Comparison of ENCODE assay signal across 19 cellular contexts in the genomic region with DNA sequence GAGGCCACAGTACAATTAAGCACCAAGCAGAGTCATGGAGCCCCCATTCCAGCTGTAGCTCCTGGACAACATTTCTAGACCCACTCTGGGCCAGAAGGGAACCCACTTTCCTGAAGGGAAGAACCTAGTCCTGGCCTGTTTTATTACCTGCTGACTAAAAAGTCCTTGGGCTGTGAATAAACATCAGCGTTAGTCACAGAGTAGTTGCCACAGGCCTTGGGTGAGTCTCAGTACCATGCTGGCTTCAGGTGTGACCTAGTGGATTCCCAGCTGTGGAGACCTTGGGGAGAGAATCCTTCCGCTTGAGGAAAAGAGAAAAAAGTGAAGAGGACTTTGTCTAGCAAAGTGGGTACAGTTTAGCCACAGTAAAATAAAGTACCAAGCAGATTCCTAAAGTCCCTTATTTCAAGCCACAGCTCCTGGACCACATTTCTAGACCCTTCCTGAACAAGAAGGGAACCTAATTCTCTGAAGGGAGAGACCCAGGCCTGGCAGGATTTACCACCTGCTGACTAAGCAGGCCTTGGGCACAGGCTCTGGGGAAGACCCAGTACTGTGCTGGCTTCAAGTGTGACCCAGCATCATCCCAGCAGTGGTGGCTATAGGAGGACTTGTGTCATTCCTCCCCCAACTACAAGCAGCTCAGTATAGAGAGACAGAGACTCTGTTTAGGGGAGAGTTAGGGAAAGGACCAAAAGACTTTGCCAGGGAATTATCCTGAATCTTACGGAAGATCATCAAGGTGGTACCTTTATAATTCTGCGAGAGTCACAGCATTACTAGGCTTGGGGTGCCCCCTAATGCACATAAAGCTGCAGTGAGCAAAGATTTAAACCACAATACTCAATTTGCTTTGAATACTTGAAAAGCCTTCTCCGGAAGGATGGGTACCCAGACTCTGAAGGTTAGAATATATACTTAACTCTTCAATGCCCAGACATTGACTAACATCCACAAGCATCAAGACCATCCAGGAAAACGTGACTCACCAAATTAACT.
DNase-seq lines count a peak whose midpoint lies in the region; ATAC-seq, FAIRE-seq and TF ChIP-seq lines count a peak whose summit lies in the region.
"Had no signal": no experiment of that assay in that cellular context is flagged by ENCODE, and none has a peak within 500 bp of the region (broad histone marks: within the 10 kb centered on the region; RNA-seq: fewer than 3 reads in every experiment).

No MANE protein-coding gene starts in this region.

- H3K4me3 ChIP-seq in HepG2 (replicated peaks in 1 of 3; ENCODE audit: insufficient read depth in 1 of 3, low read depth in 2 of 3, low read length in 3 of 3) = no peak overlapping the region
- H3K4me3 ChIP-seq in right lobe of liver = no peak overlapping the region
- no peak overlapping the region for H3K4me3 ChIP-seq in endodermal cell (ENCODE audit: low read length)
- no peak overlapping the region for H3K4me3 ChIP-seq in aorta (ENCODE audit: low read length in 2 of 2)
- H3K4me3 ChIP-seq: BLaER1 treated with 17β-estradiol and CSF1 and Interleukin-3, amounts not matched to agents 10 nM and 100 nM; body of pancreas; dorsolateral prefrontal cortex; lower lobe of right lung; tibial artery had no signal

- H3K79me2 ChIP-seq in HepG2 (ENCODE audit: insufficient read depth, low read length) = no peaks in the 10 kb centered on the region

- H3K36me3 Mint-ChIP-seq in endodermal cell (ENCODE audit: low read depth) = no peaks in the 10 kb centered on the region
- H3K36me3 Mint-ChIP-seq: natural killer cell, T-cell had no signal

- no peak for FAIRE-seq in HepG2 (lab: Jason Lieb, UNC)

- TF ChIP-seq EP300 in HepG2 (IDR thresholded peaks at IDR 0.05; ENCODE audit: low read depth in 2 of 2, low read length in 2 of 2) (no peak), HepG2 (CRISPR knock-in tag; IDR thresholded peaks at IDR 0.05; ENCODE audit: borderline replicate concordance) (no peak)

- no peak for TF ChIP-seq RAD21 in HepG2 (CRISPR knock-in tag; IDR thresholded peaks at IDR 0.05)

- H3K4me1 ChIP-seq in HepG2 (ENCODE audit: insufficient read depth, low read length) = no peaks in the 10 kb centered on the region
- H3K4me1 ChIP-seq in right lobe of liver = no peaks in the 10 kb centered on the region
- no peaks in the 10 kb centered on the region for H3K4me1 ChIP-seq in endodermal cell (ENCODE audit: control insufficient read depth, insufficient read depth, low read length)
- no peaks in the 10 kb centered on the region for H3K4me1 ChIP-seq in aorta (ENCODE audit: control insufficient read depth in 1 of 2, insufficient read depth in 2 of 2, low read length in 2 of 2)
- H3K4me1 ChIP-seq: BLaER1 treated with 17β-estradiol and CSF1 and Interleukin-3, amounts not matched to agents 10 nM and 100 nM; body of pancreas; lower lobe of right lung; tibial artery had no signal

- no peak for TF ChIP-seq CTCF in HepG2 (CRISPR knock-in tag; IDR thresholded peaks at IDR 0.05)
- TF ChIP-seq CTCF in right lobe of liver (IDR thresholded peaks at IDR 0.05) = no peak
- peak; percentile 63 for TF ChIP-seq CTCF in endodermal cell (conservative IDR thresholded peaks at IDR 0.05)

- H3K27ac Mint-ChIP-seq in endodermal cell = no peak overlapping the region
- H3K27ac Mint-ChIP-seq: activated T-helper 2 cell treated with anti-CD3 and anti-CD28 coated beads, Interferon-gamma antibody, Interleukin-2, Interleukin-4, amounts not matched to agents 10 μg/mL and 5 μg/mL and 100 μg/mL, durations not matched to agents 14 hours and 24 hours and 36 hours; HFFc6; natural killer cell; T-cell had no signal

- H3K9me3 ChIP-seq in HepG2 (ENCODE audit: low read length) (no peaks in the 10 kb centered on the region), right lobe of liver (no peaks in the 10 kb centered on the region), endodermal cell (ENCODE audit: control insufficient read depth, low read length) (no peaks in the 10 kb centered on the region), aorta (ENCODE audit: control insufficient read depth, low read length) (peaks cover 2% of the 10 kb centered on the region)
- H3K9me3 ChIP-seq: body of pancreas, lower lobe of right lung, tibial artery had no signal

- intact Hi-C loops in HepG2 (cut with micrococcal nuclease; ENCODE audit: unreplicated experiment) = no loop called here
- intact Hi-C loops in right lobe of liver (cut with DNase I) = no loop called here
- intact Hi-C loops in aorta (cut with DNase I) = loop anchor here in 1 of 2 donors (5.0 kb wide), 1 partner anchor 222 kb away; no protein-coding TSS in a partner anchor
- intact Hi-C loops in posterior vena cava (cut with DNase I) = no loop called here

- peaks cover 10% of the 10 kb centered on the region for H3K9me3 Mint-ChIP-seq in endodermal cell
- H3K9me3 Mint-ChIP-seq: activated T-helper 2 cell treated with anti-CD3 and anti-CD28 coated beads, Interferon-gamma antibody, Interleukin-2, Interleukin-4, amounts not matched to agents 10 μg/mL and 5 μg/mL and 100 μg/mL, durations not matched to agents 14 hours and 24 hours and 36 hours; natural killer cell; T-cell had no signal

- no peaks in the 10 kb centered on the region for H3K27me3 Mint-ChIP-seq in endodermal cell (ENCODE audit: insufficient read depth)

- H3K36me3 ChIP-seq in HepG2 (replicated peaks in 1 of 2; ENCODE audit: control insufficient read depth in 1 of 2, insufficient read depth in 2 of 2, low read length in 2 of 2) = no peaks in the 10 kb centered on the region
- no peaks in the 10 kb centered on the region for H3K36me3 ChIP-seq in right lobe of liver
- no peaks in the 10 kb centered on the region for H3K36me3 ChIP-seq in endodermal cell (ENCODE audit: control insufficient read depth, insufficient read depth, low read length)
- H3K36me3 ChIP-seq in aorta (ENCODE audit: control insufficient read depth in 1 of 2, insufficient read depth in 2 of 2, low read length in 1 of 2) = no peaks in the 10 kb centered on the region
- H3K36me3 ChIP-seq: BLaER1 treated with 17β-estradiol and CSF1 and Interleukin-3, amounts not matched to agents 10 nM and 100 nM; lower lobe of right lung; tibial artery had no signal

- H3K27ac ChIP-seq in HepG2 (ENCODE audit: extremely low read length, insufficient read depth, low read length) (no peak overlapping the region), right lobe of liver (no peak overlapping the region), endodermal cell (ENCODE audit: low read depth, low read length) (no peak overlapping the region), aorta (ENCODE audit: low read depth in 1 of 2, low read length in 2 of 2) (no peak overlapping the region)
- H3K27ac ChIP-seq: BLaER1 treated with 17β-estradiol and CSF1 and Interleukin-3, amounts not matched to agents 10 nM and 100 nM; body of pancreas; dorsolateral prefrontal cortex; lower lobe of right lung; tibial artery had no signal

- CTCF ChIA-PET in HepG2 (lab: Yijun Ruan, JAX; ENCODE audit: low intra/inter-chr PET ratio, low total read pairs) = no interaction called here

- no peak overlapping the region for H3K9ac ChIP-seq in HepG2 (ENCODE audit: insufficient read depth, low read depth, low read length)
- H3K9ac ChIP-seq in endodermal cell (ENCODE audit: extremely low read depth, low read length, poor library complexity, severe bottlenecking) = no peak overlapping the region
- H3K9ac ChIP-seq: BLaER1 treated with 17β-estradiol and CSF1 and Interleukin-3, amounts not matched to agents 10 nM and 100 nM had no signal

- POLR2A ChIA-PET in HepG2 (lab: Yijun Ruan, JAX) = no interaction called here

- H2AFZ ChIP-seq in HepG2 (ENCODE audit: low read length) = no peak overlapping the region

- BruUV-seq in HepG2 (replicated peaks; lab: Mats Ljungman, UMichigan) = no TSS peak

- no peaks in the 10 kb centered on the region for H3K27me3 ChIP-seq in HepG2 (ENCODE audit: control insufficient read depth in 1 of 2, insufficient read depth in 2 of 2, low read length in 2 of 2)
- no peaks in the 10 kb centered on the region for H3K27me3 ChIP-seq in right lobe of liver
- H3K27me3 ChIP-seq in endodermal cell (ENCODE audit: control insufficient read depth, insufficient read depth, low read length, poor library complexity, severe bottlenecking) = no peaks in the 10 kb centered on the region
- H3K27me3 ChIP-seq in aorta (ENCODE audit: control insufficient read depth in 1 of 2, insufficient read depth in 2 of 2, low read length in 1 of 2) = no peaks in the 10 kb centered on the region
- H3K27me3 ChIP-seq: BLaER1 treated with 17β-estradiol and CSF1 and Interleukin-3, amounts not matched to agents 10 nM and 100 nM; body of pancreas; tibial artery had no signal

- H3K4me3 Mint-ChIP-seq in endodermal cell = no peak overlapping the region
- H3K4me3 Mint-ChIP-seq: HFFc6, natural killer cell, T-cell had no signal

- DNase-seq in HepG2 (ENCODE audit: low spot score) (no peak), right lobe of liver (no peak), NAMALWA (ENCODE audit: low spot score) (peak; percentile 6), endodermal cell (peak; percentile 49), aorta (no peak), posterior vena cava (ENCODE audit: low spot score) (no peak), T-helper 9 cell (no peak), HuH-7.5 (ENCODE audit: low spot score) (no peak)
- DNase-seq: activated CD4-positive, CD25-positive, alpha-beta regulatory T cell treated with anti-CD3 and anti-CD28 coated beads, Interleukin-2, amount 50 U/mL, for 72 hours; body of pancreas; dorsolateral prefrontal cortex; HFFc6; lower lobe of right lung; MV-4-11; natural killer cell; tibial artery had no signal

- no peaks in the 10 kb centered on the region for H4K20me1 ChIP-seq in HepG2 (ENCODE audit: insufficient read depth, low read length)
- H4K20me1 ChIP-seq: BLaER1 treated with 17β-estradiol and CSF1 and Interleukin-3, amounts not matched to agents 10 nM and 100 nM had no signal

- TF ChIP-seq POLR2A in HepG2 (IDR thresholded peaks at IDR 0.05; ENCODE audit: insufficient read depth in 1 of 2, low read depth in 2 of 2, low read length in 2 of 2) (no peak), right lobe of liver (IDR thresholded peaks at IDR 0.05) (no peak)

- no peak overlapping the region for H3K4me2 ChIP-seq in HepG2 (ENCODE audit: low read depth, low read length)
- H3K4me2 ChIP-seq: BLaER1 treated with 17β-estradiol and CSF1 and Interleukin-3, amounts not matched to agents 10 nM and 100 nM had no signal

- ATAC-seq in HepG2 (no peak), right lobe of liver (no peak), aorta (ENCODE audit: low FRiP score) (peak; percentile 26)
- ATAC-seq: body of pancreas, lower lobe of right lung, natural killer cell had no signal

- in situ Hi-C loops in HepG2 (cut with HindIII; ENCODE audit: extremely low pct_ligation_motif_present, low pct_unique_long_range_greater_than_20kb) = no loop called here

- H3K4me1 Mint-ChIP-seq in endodermal cell = no peaks in the 10 kb centered on the region
- H3K4me1 Mint-ChIP-seq: natural killer cell had no signal

- WGBS in HepG2 (ENCODE audit: low lambda C conversion rate) = 0% methylated on average over 6 of the region's 6 CpGs
- WGBS in right lobe of liver (ENCODE audit: insufficient coverage, low coverage, low lambda C conversion rate, missing lambda C conversion rate) = 31% methylated on average over 5 of the region's 6 CpGs
- 80 to 96% methylated on average over 3 to 6 of the region's 6 CpGs for WGBS in endodermal cell (ENCODE audit: insufficient coverage in 1 of 2, insufficient read length in 1 of 2), 2 experiments
- WGBS in aorta, 2 donors = 57 to 62% methylated on average over 6 of the region's 6 CpGs

Comparison
In these comparisons a context has a peak if more than half of its experiments do, and no peak if none do; other contexts are left out.
1. DNase-seq: peak in NAMALWA (single experiment) and endodermal cell (single experiment); none in HepG2 (single experiment), right lobe of liver (0 of 3), aorta (0 of 2), posterior vena cava (single experiment), T-helper 9 cell (single experiment) and HuH-7.5 (single experiment).